Comparison of ENCODE assay signal across 15 cellular contexts in genomic region chr1:40786995-40787705, GRCh38. TPM values are rescaled to one million over a fixed set of nuclear protein-coding genes. Genes with fewer than 3 reads are reported as not detected.
"Had no signal": no experiment of that assay in that cellular context is flagged by ENCODE, and none has a peak within 500 bp of the region (broad histone marks: within the 10 kb centered on the region; RNA-seq: fewer than 3 reads in every experiment).

No MANE protein-coding gene starts in this region.

- H3K9me3 Mint-ChIP-seq: activated B cell treated with CpG ODN at 0.5 μM for 24 hours; activated CD4-positive, alpha-beta T cell treated with anti-CD3 and anti-CD28 coated beads, Interleukin-2, amount 10 ng/mL, durations not matched to agents 24 days and 14 days; effector memory CD8-positive, alpha-beta T cell; natural killer cell treated with Interleukin-12 subunit alpha and Interleukin-12 subunit beta and Interleukin-15 and Interleukin-18, amount 100 ng/mL, for 72 hours; stimulated activated naive CD8-positive, alpha-beta T cell treated with anti-CD3 and anti-CD28 coated beads, Interleukin-15, amount 100 ng/mL, for 72 hours had no signal

- H3K27me3 ChIP-seq: breast epithelium had no signal

- H3K36me3 Mint-ChIP-seq: natural killer cell treated with Interleukin-12 subunit alpha and Interleukin-12 subunit beta and Interleukin-15 and Interleukin-18, amount 100 ng/mL, for 72 hours had no signal

- H3K27ac Mint-ChIP-seq: activated B cell treated with CpG ODN at 0.5 μM for 24 hours; activated CD4-positive, alpha-beta T cell treated with anti-CD3 and anti-CD28 coated beads, Interleukin-2, amount 10 ng/mL, durations not matched to agents 24 days and 14 days; effector memory CD8-positive, alpha-beta T cell; natural killer cell treated with Interleukin-12 subunit alpha and Interleukin-12 subunit beta and Interleukin-15 and Interleukin-18, amount 100 ng/mL, for 72 hours had no signal

- DNase-seq: activated B cell treated with CpG ODN at 0.5 μM for 24 hours; activated CD4-positive, alpha-beta T cell treated with anti-CD3 and anti-CD28 coated beads, Interleukin-2, amount 10 ng/mL, durations not matched to agents 24 days and 14 days; activated CD8-positive, alpha-beta memory T cell treated with anti-CD3 and anti-CD28 coated beads for 24 hours; activated naive CD4-positive, alpha-beta T cell; dermis blood vessel endothelial cell; effector memory CD8-positive, alpha-beta T cell; mesendoderm; stimulated activated naive CD8-positive, alpha-beta T cell treated with anti-CD3 and anti-CD28 coated beads, Interleukin-15, amount 100 ng/mL, for 72 hours; SW 1271 had no signal

- H3K4me3 ChIP-seq: breast epithelium, hepatocyte, psoas muscle, spleen, tibial nerve had no signal

- H3K4me3 Mint-ChIP-seq: activated B cell treated with CpG ODN at 0.5 μM for 24 hours; activated CD4-positive, alpha-beta T cell treated with anti-CD3 and anti-CD28 coated beads, Interleukin-2, amount 10 ng/mL, durations not matched to agents 24 days and 14 days; effector memory CD8-positive, alpha-beta T cell; natural killer cell treated with Interleukin-12 subunit alpha and Interleukin-12 subunit beta and Interleukin-15 and Interleukin-18, amount 100 ng/mL, for 72 hours; stimulated activated naive CD8-positive, alpha-beta T cell treated with anti-CD3 and anti-CD28 coated beads, Interleukin-15, amount 100 ng/mL, for 72 hours had no signal

- H3K27ac ChIP-seq: breast epithelium, hepatocyte, psoas muscle, spleen, tibial nerve had no signal

- H3K36me3 ChIP-seq: breast epithelium, spleen, tibial nerve had no signal

- H3K9me3 ChIP-seq: breast epithelium, psoas muscle, spleen, tibial nerve had no signal

RNA-seq across cellular contexts. Expression of gene KCNQ4, which starts 3.6 kb away (rescaled TPM):
- total RNA-seq: dermis blood vessel endothelial cell, hepatocyte had no signal
